Comparison of ENCODE assay signal across 8 cellular contexts in genomic region chr11:65121865-65122696, GRCh38. TPM values are rescaled to one million over a fixed set of nuclear protein-coding genes. Genes with fewer than 3 reads are reported as not detected.
DNase-seq lines count a peak whose midpoint lies in the region; ATAC-seq and TF ChIP-seq lines count a peak whose summit lies in the region.

FAU (minus strand) TSS chr11:65122134; CDS start chr11:65121813, 321 bp downstream.
MRPL49 (plus strand) TSS chr11:65122321; CDS start chr11:65122347, 26 bp downstream.

- H3K27ac ChIP-seq in liver (ENCODE audit: low read depth in 1 of 2, low read length in 2 of 2): peak within 1 kb of the TSS; percentile 85 to 93

- H3K4me3 ChIP-seq in liver (ENCODE audit: low read depth in 1 of 3, low read length in 3 of 3): peak within 1 kb of the TSS; percentile 68 to 99 (median 95)

- H3K4me1 ChIP-seq in liver (ENCODE audit: control insufficient read depth in 4 of 4, insufficient read depth in 4 of 4, low read length in 3 of 4): peaks cover 2 to 36% (median 24%) of the 10 kb centered on the region in 4 donors

- WGBS in liver: under 1% methylated on average over 64 of the region's 64 CpGs

- H3K36me3 ChIP-seq in liver (ENCODE audit: control insufficient read depth in 4 of 4, insufficient read depth in 3 of 4, low read depth in 1 of 4, low read length in 3 of 4): peaks cover 11 to 44% (median 27%) of the 10 kb centered on the region in 4 donors

- no peaks in the 10 kb centered on the region for H3K9me3 ChIP-seq in liver (ENCODE audit: control insufficient read depth in 4 of 4, low read length in 3 of 4)

- ATAC-seq in GM19372 (IDR thresholded peaks at IDR 0.05; ENCODE audit: low read depth, unreplicated experiment) (peak; percentile 58), HG03558 (IDR thresholded peaks at IDR 0.05; ENCODE audit: extremely low read depth, unreplicated experiment) (peak; percentile 64)

- no peak for TF ChIP-seq CTCF in liver (IDR thresholded peaks at IDR 0.05; ENCODE audit: low read depth, low read length, missing input control)

- H3K27me3 ChIP-seq in liver (ENCODE audit: control insufficient read depth in 4 of 4, insufficient read depth in 4 of 4, low read length in 3 of 4): no peaks in the 10 kb centered on the region

- DNase-seq in C1 segment of cervical spinal cord (lab: John Stamatoyannopoulos, UW) (peak; percentile 44 to 97 (median 90)), NCI-H774 (lab: John Stamatoyannopoulos, UW) (peak; percentile 99), dermis blood vessel endothelial cell (peak; percentile 99)
- peak; percentile 98 to 99 for DNase-seq in activated CD4-positive, alpha-beta T cell treated with anti-CD3 and anti-CD28 coated beads, Interleukin-2, amount 50 U/mL, for 4 hours
- peak; percentile 99 for DNase-seq in stimulated activated CD4-positive, alpha-beta T cell treated with anti-CD3 and anti-CD28 coated beads, Interleukin-4, amount 100 ng/mL, for 24 hours

- H3K9ac ChIP-seq in liver (ENCODE audit: low read depth in 1 of 2, low read length in 2 of 2): peak within 1 kb of the TSS; percentile 96

- TF ChIP-seq RAD21 in liver (IDR thresholded peaks at IDR 0.05): peak; percentile 54 to 68

TF ChIP-seq in liver, 16 proteins besides CTCF, POLR2A, EP300 and RAD21:
- peak in 1 of 2 donors; percentile 45 for TF ChIP-seq RXRA (IDR thresholded peaks at IDR 0.05)
- TF ChIP-seq SP1 (IDR thresholded peaks at IDR 0.05): peak; percentile 86
- peak in 1 of 2 donors; percentile 20 for TF ChIP-seq JUND (IDR thresholded peaks at IDR 0.05)
- peak; percentile 82 for TF ChIP-seq REST (IDR thresholded peaks at IDR 0.05)
- peak; percentile 98 for TF ChIP-seq YY1 (IDR thresholded peaks at IDR 0.05)
- peak; percentile 84 for TF ChIP-seq MAX (IDR thresholded peaks at IDR 0.05)
- TF ChIP-seq ZBTB33 (IDR thresholded peaks at IDR 0.05): peak; percentile 93
- peak; percentile 66 for TF ChIP-seq FOXA1 (IDR thresholded peaks at IDR 0.05)
- TF ChIP-seq GABPA (IDR thresholded peaks at IDR 0.05 in 1 of 2, conservative IDR thresholded peaks at IDR 0.05 in 1 of 2): peak in 1 of 2 donors; percentile 90
- TF ChIP-seq ATF3 (IDR thresholded peaks at IDR 0.05): no peak
- peak in 1 of 2 donors; percentile 36 for TF ChIP-seq EGR1 (IDR thresholded peaks at IDR 0.05; ENCODE audit: low read depth in 2 of 2)
- TF ChIP-seq TAF1 (conservative IDR thresholded peaks at IDR 0.05): peak; percentile 79
- peak; percentile 40 for TF ChIP-seq FOXA2 (IDR thresholded peaks at IDR 0.05)
- TF ChIP-seq HNF4A (conservative IDR thresholded peaks at IDR 0.05): peak in 1 of 2 donors; percentile 25
- TF ChIP-seq NR2F2 (IDR thresholded peaks at IDR 0.05): peak; percentile 20
- TF ChIP-seq HNF4G (IDR thresholded peaks at IDR 0.05): no peak

RNA-seq across cellular contexts. Expression of gene FAU, which starts in this region (rescaled TPM):
- total RNA-seq in dermis blood vessel endothelial cell: 180 and 316 TPM in 2 replicates
- total RNA-seq in liver: 100 to 1,000 TPM; 199 to 332 TPM
- polyA plus RNA-seq in liver: 100 to 1,000 TPM; 393 to 535 TPM

RNA-seq across cellular contexts. Expression of gene MRPL49, which starts in this region (rescaled TPM):
- total RNA-seq in dermis blood vessel endothelial cell (51.8 and 59.2 TPM in 2 replicates), liver (10 to 100 TPM; 31.7 to 39.2 TPM)
- polyA plus RNA-seq in liver: 10 to 100 TPM; 31.1 to 47.2 TPM

Comparison
In these comparisons a context has a peak if more than half of its experiments do, and no peak if none do; other contexts are left out.
1. Peak in every context shown above with its lines: DNase-seq, ATAC-seq, H3K4me3 ChIP-seq and H3K27ac ChIP-seq.